Comparison of ENCODE assay signal across 13 cellular contexts in genomic region chr10:12214093-12214492, GRCh38. TPM values are rescaled to one million over a fixed set of nuclear protein-coding genes. Genes with fewer than 3 reads are reported as not detected.
DNase-seq lines count a peak whose midpoint lies in the region; ATAC-seq and TF ChIP-seq lines count a peak whose summit lies in the region.
"Had no signal": no experiment of that assay in that cellular context is flagged by ENCODE, and none has a peak within 500 bp of the region (broad histone marks: within the 10 kb centered on the region; RNA-seq: fewer than 3 reads in every experiment).

No MANE protein-coding gene starts in this region.

- no peak overlapping the region for H3K4me3 Mint-ChIP-seq in activated T-cell treated with anti-CD3 and anti-CD28 coated beads, Interleukin-2, amount 50 U/mL, for 72 hours
- no peak overlapping the region for H3K4me3 Mint-ChIP-seq in activated T-cell treated with anti-CD3 and anti-CD28 coated beads, Interleukin-2, amount 50 U/mL, for 4 hours
- no peak overlapping the region for H3K4me3 Mint-ChIP-seq in naive thymus-derived CD8-positive, alpha-beta T cell
- H3K4me3 Mint-ChIP-seq in type B pancreatic cell: no peak overlapping the region
- H3K4me3 Mint-ChIP-seq: neural progenitor cell had no signal

- TF ChIP-seq CTCF in ascending aorta (IDR thresholded peaks at IDR 0.05) (no peak), type B pancreatic cell (conservative IDR thresholded peaks at IDR 0.05) (no peak)

- H3K4me3 ChIP-seq in ascending aorta (no peak overlapping the region), aorta (ENCODE audit: low read length in 2 of 2) (no peak overlapping the region)
- H3K4me3 ChIP-seq: neural progenitor cell, SJCRH30, thyroid gland had no signal

- intact Hi-C loops in ascending aorta (cut with DNase I): loop anchor here (5.0 kb wide), 1 partner anchor 443 kb away; no protein-coding TSS in a partner anchor
- intact Hi-C loops in aorta (cut with DNase I): no loop called here

- DNase-seq in activated T-cell treated with anti-CD3 and anti-CD28 coated beads, Interleukin-2, amount 50 U/mL, for 72 hours: no peak
- no peak for DNase-seq in activated T-cell treated with anti-CD3 and anti-CD28 coated beads, Interleukin-2, amount 50 U/mL, for 4 hours
- DNase-seq in ascending aorta (ENCODE audit: low spot score in 2 of 2) (no peak), type B pancreatic cell (ENCODE audit: extremely low spot score, unreplicated experiment) (no peak), aorta (no peak)
- no peak for DNase-seq in naive thymus-derived CD8-positive, alpha-beta T cell
- DNase-seq: NCI-H187 had no signal

- no peaks in the 10 kb centered on the region for H3K27me3 Mint-ChIP-seq in activated T-cell treated with anti-CD3 and anti-CD28 coated beads, Interleukin-2, amount 50 U/mL, for 72 hours (ENCODE audit: low read depth)
- H3K27me3 Mint-ChIP-seq in activated T-cell treated with anti-CD3 and anti-CD28 coated beads, Interleukin-2, amount 50 U/mL, for 4 hours (ENCODE audit: low read depth): no peaks in the 10 kb centered on the region
- no peaks in the 10 kb centered on the region for H3K27me3 Mint-ChIP-seq in naive thymus-derived CD8-positive, alpha-beta T cell
- H3K27me3 Mint-ChIP-seq in type B pancreatic cell: no peaks in the 10 kb centered on the region

- POLR2A ChIA-PET in naive thymus-derived CD8-positive, alpha-beta T cell (lab: Charles Lee): no interaction called here

- H3K27ac ChIP-seq in ascending aorta (peak overlapping the region; percentile 41 to 52), aorta (ENCODE audit: low read depth in 1 of 2, low read length in 2 of 2) (no peak overlapping the region)
- H3K27ac ChIP-seq: neural progenitor cell, SJCRH30, thyroid gland had no signal

- WGBS in aorta, 2 donors: 64 to 70% methylated on average over 4 of the region's 4 CpGs

- H3K4me1 Mint-ChIP-seq in activated T-cell treated with anti-CD3 and anti-CD28 coated beads, Interleukin-2, amount 50 U/mL, for 72 hours (ENCODE audit: low read depth): peaks cover 19% of the 10 kb centered on the region
- peaks cover 17% of the 10 kb centered on the region for H3K4me1 Mint-ChIP-seq in activated T-cell treated with anti-CD3 and anti-CD28 coated beads, Interleukin-2, amount 50 U/mL, for 4 hours (ENCODE audit: low read depth)
- H3K4me1 Mint-ChIP-seq in naive thymus-derived CD8-positive, alpha-beta T cell: peaks cover 8 to 22% (median 19%) of the 10 kb centered on the region in 4 donors
- peaks cover 11% of the 10 kb centered on the region for H3K4me1 Mint-ChIP-seq in type B pancreatic cell (ENCODE audit: unreplicated experiment)
- H3K4me1 Mint-ChIP-seq: neural progenitor cell had no signal

- H3K27me3 ChIP-seq in ascending aorta (no peaks in the 10 kb centered on the region), aorta (ENCODE audit: control insufficient read depth in 1 of 2, insufficient read depth in 2 of 2, low read length in 1 of 2) (no peaks in the 10 kb centered on the region)
- H3K27me3 ChIP-seq: brain microvascular endothelial cell, neural progenitor cell, SJCRH30, thyroid gland had no signal

- no peaks in the 10 kb centered on the region for H3K9me3 Mint-ChIP-seq in activated T-cell treated with anti-CD3 and anti-CD28 coated beads, Interleukin-2, amount 50 U/mL, for 72 hours
- H3K9me3 Mint-ChIP-seq in activated T-cell treated with anti-CD3 and anti-CD28 coated beads, Interleukin-2, amount 50 U/mL, for 4 hours: no peaks in the 10 kb centered on the region
- H3K9me3 Mint-ChIP-seq in naive thymus-derived CD8-positive, alpha-beta T cell: no peaks in the 10 kb centered on the region
- no peaks in the 10 kb centered on the region for H3K9me3 Mint-ChIP-seq in type B pancreatic cell
- H3K9me3 Mint-ChIP-seq: neural progenitor cell had no signal

- H3K4me1 ChIP-seq in ascending aorta (no peaks in the 10 kb centered on the region), aorta (ENCODE audit: control insufficient read depth in 1 of 2, insufficient read depth in 2 of 2, low read length in 2 of 2) (no peaks in the 10 kb centered on the region)
- H3K4me1 ChIP-seq: neural progenitor cell, SJCRH30 had no signal

- peak overlapping the region; percentile 90 for H3K27ac Mint-ChIP-seq in activated T-cell treated with anti-CD3 and anti-CD28 coated beads, Interleukin-2, amount 50 U/mL, for 72 hours
- peak overlapping the region in 9 of 10 donors; percentile 25 to 94 (median 87) for H3K27ac Mint-ChIP-seq in naive thymus-derived CD8-positive, alpha-beta T cell
- peak overlapping the region; percentile 35 for H3K27ac Mint-ChIP-seq in type B pancreatic cell
- H3K27ac Mint-ChIP-seq: neural progenitor cell had no signal

- H3K9me3 ChIP-seq in ascending aorta: no peaks in the 10 kb centered on the region
- no peaks in the 10 kb centered on the region for H3K9me3 ChIP-seq in aorta (ENCODE audit: control insufficient read depth, low read length)
- H3K9me3 ChIP-seq: SJCRH30, thyroid gland had no signal

- no peak for ATAC-seq in activated T-cell treated with anti-CD3 and anti-CD28 coated beads, Interleukin-2, amount 50 U/mL, for 72 hours (replicated peaks in 1 of 2)
- no peak for ATAC-seq in activated T-cell treated with anti-CD3 and anti-CD28 coated beads, Interleukin-2, amount 50 U/mL, for 4 hours
- ATAC-seq in naive thymus-derived CD8-positive, alpha-beta T cell: no peak
- ATAC-seq in GM19351 (IDR thresholded peaks at IDR 0.05; ENCODE audit: unreplicated experiment): no peak
- ATAC-seq in GM21619 (IDR thresholded peaks at IDR 0.05; ENCODE audit: unreplicated experiment): no peak
- ATAC-seq in aorta (ENCODE audit: low FRiP score): no peak

- H3K36me3 ChIP-seq in ascending aorta (peaks cover 38 to 57% of the 10 kb centered on the region in 2 donors), aorta (ENCODE audit: control insufficient read depth in 1 of 2, insufficient read depth in 2 of 2, low read length in 1 of 2) (peaks cover 5 to 7% of the 10 kb centered on the region in 2 donors)

- H3K36me3 Mint-ChIP-seq in activated T-cell treated with anti-CD3 and anti-CD28 coated beads, Interleukin-2, amount 50 U/mL, for 72 hours (ENCODE audit: insufficient read depth in 2 of 2): peaks cover 8 to 35% of the 10 kb centered on the region in 2 donors
- H3K36me3 Mint-ChIP-seq in activated T-cell treated with anti-CD3 and anti-CD28 coated beads, Interleukin-2, amount 50 U/mL, for 4 hours (ENCODE audit: insufficient read depth): peaks cover 42% of the 10 kb centered on the region
- peaks cover 16 to 82% (median 21%) of the 10 kb centered on the region in 3 donors for H3K36me3 Mint-ChIP-seq in naive thymus-derived CD8-positive, alpha-beta T cell
- peaks cover 37% of the 10 kb centered on the region for H3K36me3 Mint-ChIP-seq in type B pancreatic cell

RNA-seq across cellular contexts. Expression of gene CDC123, which starts 18.1 kb away (rescaled TPM):
- 10 to 100 TPM; 84.6 to 85.4 TPM for total RNA-seq in activated T-cell treated with anti-CD3 and anti-CD28 coated beads, Interleukin-2, amount 50 U/mL, for 72 hours
- total RNA-seq in activated T-cell treated with anti-CD3 and anti-CD28 coated beads, Interleukin-2, amount 50 U/mL, for 4 hours: 100 to 1,000 TPM; 155 to 187 (median 158) TPM
- 33.2 TPM for total RNA-seq in ascending aorta
- total RNA-seq in naive thymus-derived CD8-positive, alpha-beta T cell: 10 to 100 TPM; 42.3 to 42.9 TPM
- polyA plus RNA-seq in naive thymus-derived CD8-positive, alpha-beta T cell: 10 to 100 TPM; 83.1 to 91.0 (median 83.6) TPM
- total RNA-seq in type B pancreatic cell (ENCODE audit: low replicate concordance): 66.3 and 81.5 TPM in 2 replicates
- 10 to 100 TPM; 39.8 to 53.9 TPM for total RNA-seq in aorta
- 10 to 100 TPM; 36.7 to 66.7 TPM for polyA plus RNA-seq in aorta

RNA-seq across cellular contexts. Expression of gene NUDT5, which starts 18.4 kb away (rescaled TPM):
- total RNA-seq in activated T-cell treated with anti-CD3 and anti-CD28 coated beads, Interleukin-2, amount 50 U/mL, for 72 hours: 10 to 100 TPM; 79.3 to 94.7 TPM
- total RNA-seq in activated T-cell treated with anti-CD3 and anti-CD28 coated beads, Interleukin-2, amount 50 U/mL, for 4 hours: 100 to 1,000 TPM; 104 to 109 (median 105) TPM
- 10.2 TPM for total RNA-seq in ascending aorta
- total RNA-seq in naive thymus-derived CD8-positive, alpha-beta T cell: 10 to 100 TPM; 50.7 to 55.7 TPM
- 10 to 100 TPM; 45.0 to 52.7 (median 49.5) TPM for polyA plus RNA-seq in naive thymus-derived CD8-positive, alpha-beta T cell
- 52.7 and 67.7 TPM in 2 replicates for total RNA-seq in type B pancreatic cell (ENCODE audit: low replicate concordance)
- 10 to 100 TPM; 25.9 to 39.7 TPM for total RNA-seq in aorta
- 10 to 100 TPM; 21.3 to 37.8 TPM for polyA plus RNA-seq in aorta

Comparison
In these comparisons a context has a peak if more than half of its experiments do, and no peak if none do; other contexts are left out.
1. H3K27ac Mint-ChIP-seq: peak in every context shown above with its lines; median percentile 90 in activated T-cell treated with anti-CD3 and anti-CD28 coated beads, Interleukin-2, amount 50 U/mL, for 72 hours; 87 in naive thymus-derived CD8-positive, alpha-beta T cell; 35 in type B pancreatic cell.
2. H3K27ac ChIP-seq: peak in ascending aorta (2 of 2); none in aorta (0 of 2).